ENCODE assay signal across 23 cellular contexts in the genomic region with DNA sequence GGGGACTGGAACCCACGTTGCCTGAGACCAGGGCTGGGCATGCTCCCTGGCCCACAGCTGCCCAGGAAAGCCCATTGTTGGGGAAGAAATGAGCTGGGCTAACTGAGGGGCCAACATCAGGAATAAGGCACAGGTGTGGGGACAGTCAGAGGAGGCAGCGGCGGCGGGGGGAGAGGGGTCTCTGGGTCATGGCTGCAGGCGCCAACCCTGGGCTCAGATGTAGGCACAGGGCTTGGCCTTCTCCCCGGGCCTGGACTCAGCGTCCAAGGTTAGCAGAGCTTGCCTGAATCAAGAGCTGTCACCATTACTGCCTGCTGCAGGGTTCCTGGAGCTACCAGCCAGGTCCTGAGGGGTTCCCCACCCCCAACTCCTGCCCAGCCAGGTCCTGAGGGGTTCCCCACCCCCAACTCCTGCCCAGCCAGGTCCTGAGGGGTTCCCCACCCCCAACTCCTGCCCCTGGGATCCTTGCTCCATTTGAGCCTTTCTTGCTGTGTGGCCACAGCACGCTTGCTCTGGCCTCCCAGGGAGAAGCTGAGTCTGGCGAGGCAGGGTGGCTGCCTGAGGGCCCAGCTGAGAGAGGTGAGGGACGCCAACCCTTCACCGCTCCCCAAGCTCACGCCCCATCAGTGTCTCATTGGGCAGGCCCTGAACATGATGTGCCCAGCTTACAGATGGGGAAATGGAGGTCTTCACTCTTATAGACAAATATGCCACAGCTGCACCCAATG. TPM values are rescaled to one million over a fixed set of nuclear protein-coding genes. Genes with fewer than 3 reads are reported as not detected.
DNase-seq lines count a peak whose midpoint lies in the region; ATAC-seq and TF ChIP-seq lines count a peak whose summit lies in the region.
"Had no signal": no experiment of that assay in that cellular context is flagged by ENCODE, and none has a peak within 500 bp of the region (broad histone marks: within the 10 kb centered on the region; RNA-seq: fewer than 3 reads in every experiment).

No MANE protein-coding gene starts in this region.

- H3K9me3 ChIP-seq in HEK293 (ENCODE audit: control insufficient read depth, insufficient read depth, low read depth, low read length) (no peaks in the 10 kb centered on the region), endocrine pancreas (ENCODE audit: control insufficient read depth, low read length) (no peaks in the 10 kb centered on the region), right cardiac atrium (ENCODE audit: control insufficient read depth, low read length) (no peaks in the 10 kb centered on the region)
- H3K9me3 ChIP-seq: BLaER1, Caco-2 had no signal

- intact Hi-C loops in posterior vena cava (cut with DNase I) = no loop called here
- intact Hi-C loops in right cardiac atrium (cut with DNase I) = no loop called here

- 78% methylated on average over 12 of the region's 12 CpGs for WGBS in right cardiac atrium

- TF ChIP-seq CTCF in HEK293 (tag by site-specific recombination; IDR thresholded peaks at IDR 0.05) = no peak

- DNase-seq in posterior vena cava (ENCODE audit: low spot score) (peak; percentile 73), hepatic stellate cell (ENCODE audit: low spot score) (no peak), right cardiac atrium (no peak), DMS153 treated with DMSO at 0.1 percent for 48 hours (lab: John Stamatoyannopoulos, UW; ENCODE audit: unreplicated experiment) (no peak)
- DNase-seq: 8988T; Caco-2; CD4-positive, CD25-positive, alpha-beta regulatory T cell; CD8-positive, alpha-beta T cell; DMS153; DMS79; EL; GDM1; H9; HFFc6 had no signal

- H3K27ac ChIP-seq in HEK293 (ENCODE audit: extremely low read depth, low read depth, low read length) = no peak overlapping the region
- H3K27ac ChIP-seq in right cardiac atrium (ENCODE audit: low read length) = no peak overlapping the region
- H3K27ac ChIP-seq: BLaER1, C4-2B had no signal

- H3K27me3 ChIP-seq in endocrine pancreas (ENCODE audit: control insufficient read depth, insufficient read depth, low read length) = no peaks in the 10 kb centered on the region
- H3K27me3 ChIP-seq in right cardiac atrium (ENCODE audit: control insufficient read depth, insufficient read depth) = no peaks in the 10 kb centered on the region
- H3K27me3 ChIP-seq: BLaER1 had no signal

- POLR2A ChIA-PET in HEK293 (lab: Yijun Ruan, JAX) = no interaction called here

- CTCF ChIA-PET in HEK293 (lab: Yijun Ruan, JAX) = no interaction called here

- peak overlapping the region; percentile 26 for H3K9ac ChIP-seq in endocrine pancreas (ENCODE audit: control insufficient read depth, insufficient read depth, low read length)
- H3K9ac ChIP-seq: BLaER1 had no signal

- no peaks in the 10 kb centered on the region for H3K36me3 ChIP-seq in HEK293 (ENCODE audit: control insufficient read depth in 2 of 2, insufficient read depth in 1 of 2, low read length in 2 of 2)
- no peaks in the 10 kb centered on the region for H3K36me3 ChIP-seq in endocrine pancreas (ENCODE audit: control insufficient read depth, insufficient read depth, low read length)
- H3K36me3 ChIP-seq: BLaER1 had no signal

- ATAC-seq in right cardiac atrium = no peak
- no peak for ATAC-seq in HG02973 (IDR thresholded peaks at IDR 0.05; ENCODE audit: unreplicated experiment)
- ATAC-seq: CD8-positive, alpha-beta T cell; GM12878; GM23338; HCT116 had no signal

- H3K4me1 ChIP-seq in HEK293 (ENCODE audit: control insufficient read depth, insufficient read depth, low read length) (no peaks in the 10 kb centered on the region), endocrine pancreas (ENCODE audit: control insufficient read depth, insufficient read depth, low read length) (peaks cover 18% of the 10 kb centered on the region), right cardiac atrium (ENCODE audit: control insufficient read depth, insufficient read depth, low read length) (no peaks in the 10 kb centered on the region)
- H3K4me1 ChIP-seq: Caco-2 had no signal

- H3K4me3 ChIP-seq in HEK293 (ENCODE audit: low read depth, low read length) = no peak overlapping the region
- H3K4me3 ChIP-seq in endocrine pancreas (ENCODE audit: control insufficient read depth, insufficient read depth, low read length) = no peak overlapping the region
- no peak overlapping the region for H3K4me3 ChIP-seq in right cardiac atrium (ENCODE audit: low read length)
- H3K4me3 ChIP-seq: BLaER1, GM12878, GM23338 had no signal

TF ChIP-seq in HEK293, 187 proteins besides CTCF, POLR2A, EP300 and RAD21:
- TF ChIP-seq ZNF16 (tag by site-specific recombination; IDR thresholded peaks at IDR 0.05; ENCODE audit: low read depth) = no peak
- no peak for TF ChIP-seq ZNF571 (tag by site-specific recombination; IDR thresholded peaks at IDR 0.05)
- no peak for TF ChIP-seq ZNF366 (tag by site-specific recombination; conservative IDR thresholded peaks at IDR 0.05)
- TF ChIP-seq GLIS1 (tag by site-specific recombination; IDR thresholded peaks at IDR 0.05) = 0 out of 2 replicates have a peak, but pooled peaks have one; percentile 11
- TF ChIP-seq ZNF214 (tag by site-specific recombination; IDR thresholded peaks at IDR 0.05; ENCODE audit: borderline replicate concordance) = no peak

RNA-seq across cellular contexts. Expression of a gene that starts 6.2 kb away (rescaled TPM):
- total RNA-seq in posterior vena cava (under 1 TPM in 1 of 2 donors, not detected in 1; 0.29 TPM), right cardiac atrium (not detected)
- 0.16 TPM for polyA plus RNA-seq in right cardiac atrium
- total RNA-seq: Caco-2; CD4-positive, CD25-positive, alpha-beta regulatory T cell; CD8-positive, alpha-beta T cell; H4; HFFc6 had no signal
